Comparison of ENCODE assay signal across 30 cellular contexts in the genomic region with DNA sequence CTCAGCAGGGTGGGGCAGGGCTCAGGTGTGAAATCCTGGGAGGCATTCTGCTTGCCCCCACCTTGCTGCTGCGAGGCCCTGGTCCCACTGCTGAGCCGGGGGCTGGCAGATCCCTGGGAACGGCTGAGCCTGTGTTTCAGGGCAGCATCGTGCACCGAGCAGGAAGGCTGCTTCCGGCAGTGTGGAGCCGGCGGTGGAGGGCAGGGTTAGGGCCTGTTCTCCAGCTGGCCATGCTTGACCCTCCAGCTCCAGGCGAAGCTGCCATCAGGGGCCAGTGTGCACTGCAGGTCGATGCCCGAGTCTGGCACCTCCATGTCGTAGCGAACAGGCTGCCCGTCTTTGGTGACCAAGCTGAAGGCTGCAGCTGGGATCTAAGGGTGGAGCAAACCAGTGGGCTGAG. TPM values are rescaled to one million over a fixed set of nuclear protein-coding genes. Genes with fewer than 3 reads are reported as not detected.
"Had no signal": no experiment of that assay in that cellular context is flagged by ENCODE, and none has a peak within 500 bp of the region (broad histone marks: within the 10 kb centered on the region; RNA-seq: fewer than 3 reads in every experiment).

No MANE protein-coding gene starts in this region.

- H3K9me3 Mint-ChIP-seq: activated naive CD4-positive, alpha-beta T cell treated with anti-CD3 and anti-CD28 coated beads, Interleukin-2, amount 50 U/mL, for 24 hours; brain; dendritic cell treated with granulocyte-macrophage colony-stimulating factor and Interleukin-4, amounts not matched to agents 40 ng/mL and 50 ng/mL, for 4 days; immature natural killer cell; naive B cell; T-cell; T-helper 2 cell treated with Interferon-gamma antibody and Interleukin-4, amounts not matched to agents 5 μg/mL and 100 μg/mL, for 36 hours had no signal

- H3K27me3 ChIP-seq: hepatocyte, upper lobe of left lung had no signal

- H3K4me3 Mint-ChIP-seq: activated CD4-positive, alpha-beta T cell treated with anti-CD3 and anti-CD28 coated beads for 36 hours; activated naive CD4-positive, alpha-beta T cell treated with anti-CD3 and anti-CD28 coated beads, Interleukin-2, amount 50 U/mL, for 24 hours; brain; dendritic cell treated with granulocyte-macrophage colony-stimulating factor and Interleukin-4, amounts not matched to agents 40 ng/mL and 50 ng/mL, for 4 days; immature natural killer cell; T-cell; T-helper 2 cell treated with Interferon-gamma antibody and Interleukin-4, amounts not matched to agents 5 μg/mL and 100 μg/mL, for 36 hours had no signal

- H3K9me3 ChIP-seq: upper lobe of left lung had no signal

- DNase-seq: activated CD4-positive, alpha-beta T cell treated with anti-CD3 and anti-CD28 coated beads for 36 hours; activated CD4-positive, alpha-beta T cell treated with anti-CD3 and anti-CD28 coated beads, Interleukin-2, amount 50 U/mL, for 4 hours; activated effector memory CD4-positive, alpha-beta T cell treated with anti-CD3 and anti-CD28 coated beads, Interleukin-2, amount 50 U/mL, for 16 hours; aorta; effector memory CD4-positive, alpha-beta T cell; foreskin keratinocyte; glutamatergic neuron; immature natural killer cell; naive B cell; occipital lobe; stimulated activated CD4-positive, alpha-beta T cell treated with anti-CD3 and anti-CD28 coated beads, Interleukin-4, amount 100 ng/mL, for 1 hour; stimulated activated naive CD8-positive, alpha-beta T cell treated with anti-CD3 and anti-CD28 coated beads, Interleukin-15, Interleukin-2, amounts not matched to agents 100 U/mL and 50 U/mL, for 24 hours; T-cell had no signal

- ATAC-seq: activated CD4-positive, alpha-beta T cell treated with anti-CD3 and anti-CD28 coated beads for 36 hours; foreskin keratinocyte; stimulated activated naive CD8-positive, alpha-beta T cell treated with anti-CD3 and anti-CD28 coated beads, Interleukin-15, Interleukin-2, amounts not matched to agents 100 U/mL and 50 U/mL, for 24 hours; T-cell had no signal

- H3K27ac Mint-ChIP-seq: activated CD4-positive, alpha-beta T cell treated with anti-CD3 and anti-CD28 coated beads for 36 hours; brain; dendritic cell treated with granulocyte-macrophage colony-stimulating factor and Interleukin-4, amounts not matched to agents 40 ng/mL and 50 ng/mL, for 4 days; immature natural killer cell; T-helper 2 cell treated with Interferon-gamma antibody and Interleukin-4, amounts not matched to agents 5 μg/mL and 100 μg/mL, for 36 hours had no signal

- H3K27ac ChIP-seq: foreskin keratinocyte, upper lobe of left lung had no signal

- H3K4me1 ChIP-seq: foreskin keratinocyte had no signal

- H3K27me3 Mint-ChIP-seq: activated CD4-positive, alpha-beta T cell treated with anti-CD3 and anti-CD28 coated beads for 36 hours; activated naive CD4-positive, alpha-beta T cell treated with anti-CD3 and anti-CD28 coated beads, Interleukin-2, amount 50 U/mL, for 24 hours; naive B cell; T-cell had no signal

- H3K4me3 ChIP-seq: hepatocyte, lung, smooth muscle cell, upper lobe of left lung had no signal

RNA-seq across cellular contexts. Expression of a gene that starts 2.5 kb away (rescaled TPM):
- total RNA-seq: aorta, cardiac septum, foreskin keratinocyte, hepatocyte, kidney epithelial cell, left lobe of liver, mesenteric fat pad, mucosa of gallbladder, occipital lobe, sciatic nerve, smooth muscle cell, subcutaneous adipose tissue had no signal
- polyA plus RNA-seq: aorta, esophagus, foreskin keratinocyte, neural cell, smooth muscle cell had no signal
